1 cellular context compared by ENCODE assay signal in the genomic region with DNA sequence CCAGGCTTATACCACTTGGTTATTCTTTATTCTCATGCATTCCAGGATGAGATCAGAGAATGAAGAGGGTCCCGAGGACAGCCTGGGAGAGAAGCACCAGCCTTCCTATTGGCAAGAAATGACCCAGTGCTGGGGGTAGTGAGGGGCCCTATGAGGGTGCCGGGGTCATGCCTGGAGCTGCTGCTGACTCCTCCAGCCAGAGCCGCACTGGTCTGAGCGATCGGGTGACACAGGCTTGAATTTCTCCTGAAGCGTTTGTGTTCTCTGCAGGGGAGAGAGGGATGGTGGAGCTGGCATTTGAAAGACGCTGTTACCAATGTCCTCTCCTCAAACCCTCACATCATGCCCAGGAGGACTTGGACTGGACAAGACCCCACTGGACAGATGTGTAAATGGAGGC.
TF ChIP-seq lines count a peak whose summit lies in the region.

No MANE protein-coding gene starts in this region.

TF ChIP-seq in WTC11, 78 proteins besides CTCF, POLR2A, EP300 and RAD21 (continued from another document):
- TF ChIP-seq, protein P1, sequence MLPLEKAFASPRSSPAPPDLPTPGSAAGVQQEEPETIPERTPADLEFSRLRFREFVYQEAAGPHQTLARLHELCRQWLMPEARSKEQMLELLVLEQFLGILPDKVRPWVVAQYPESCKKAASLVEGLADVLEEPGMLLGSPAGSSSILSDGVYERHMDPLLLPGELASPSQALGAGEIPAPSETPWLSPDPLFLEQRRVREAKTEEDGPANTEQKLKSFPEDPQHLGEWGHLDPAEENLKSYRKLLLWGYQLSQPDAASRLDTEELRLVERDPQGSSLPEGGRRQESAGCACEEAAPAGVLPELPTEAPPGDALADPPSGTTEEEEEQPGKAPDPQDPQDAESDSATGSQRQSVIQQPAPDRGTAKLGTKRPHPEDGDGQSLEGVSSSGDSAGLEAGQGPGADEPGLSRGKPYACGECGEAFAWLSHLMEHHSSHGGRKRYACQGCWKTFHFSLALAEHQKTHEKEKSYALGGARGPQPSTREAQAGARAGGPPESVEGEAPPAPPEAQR (CRISPR knock-in tag; IDR thresholded peaks at IDR 0.05), result no peak
- TF ChIP-seq ZNF232 (CRISPR knock-in tag; IDR thresholded peaks at IDR 0.05), result no peak
